1 cellular context compared by ENCODE assay signal in genomic region chr13:42283574-42283973, GRCh38.
TF ChIP-seq lines count a peak whose summit lies in the region.

No MANE protein-coding gene starts in this region.

TF ChIP-seq in IMR-90, 13 proteins besides CTCF, POLR2A, EP300 and RAD21 (continued from another document):
- no peak for TF ChIP-seq FOS (IDR thresholded peaks at IDR 0.05; ENCODE audit: low read depth, low read length)
- TF ChIP-seq MXI1 (IDR thresholded peaks at IDR 0.05; ENCODE audit: borderline replicate concordance, low read depth, low read length), result no peak
- no peak for TF ChIP-seq USF2 (IDR thresholded peaks at IDR 0.05; ENCODE audit: low read depth, low read length)
- TF ChIP-seq CHD1 (IDR thresholded peaks at IDR 0.05; ENCODE audit: low read depth, low read length), result no peak
TF ChIP-seq in IMR-90: peak in this region for 0.
